Comparison of ENCODE assay signal across 1 cellular context in the genomic region with DNA sequence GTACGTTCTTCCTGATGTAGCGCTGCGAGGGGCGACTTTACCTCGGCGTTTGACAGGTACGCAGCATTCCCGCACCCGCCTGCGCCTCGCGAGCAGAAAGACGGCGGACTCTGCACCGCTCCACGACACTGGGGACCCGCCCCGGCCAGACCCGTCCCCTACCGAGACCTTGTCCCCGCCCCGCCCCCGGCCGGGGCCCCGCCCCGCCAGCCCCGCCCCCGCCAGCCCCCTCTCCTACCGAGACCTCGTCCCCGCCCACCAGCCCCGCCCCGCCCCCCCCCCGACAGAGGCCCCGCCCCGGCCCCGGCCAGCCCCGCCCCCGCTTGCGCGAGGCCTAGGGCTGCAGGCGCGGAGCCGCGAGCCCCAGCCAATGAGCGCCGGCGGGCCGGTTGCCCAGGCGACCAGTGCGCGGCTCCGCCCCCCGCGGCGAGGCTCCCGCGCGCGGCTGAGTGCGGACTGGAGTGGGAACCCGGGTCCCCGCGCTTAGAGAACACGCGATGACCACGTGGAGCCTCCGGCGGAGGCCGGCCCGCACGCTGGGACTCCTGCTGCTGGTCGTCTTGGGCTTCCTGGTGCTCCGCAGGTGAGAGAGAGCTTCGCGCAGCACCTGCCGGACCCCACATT.
TF ChIP-seq lines count a peak whose summit lies in the region.

A gene with protein sequence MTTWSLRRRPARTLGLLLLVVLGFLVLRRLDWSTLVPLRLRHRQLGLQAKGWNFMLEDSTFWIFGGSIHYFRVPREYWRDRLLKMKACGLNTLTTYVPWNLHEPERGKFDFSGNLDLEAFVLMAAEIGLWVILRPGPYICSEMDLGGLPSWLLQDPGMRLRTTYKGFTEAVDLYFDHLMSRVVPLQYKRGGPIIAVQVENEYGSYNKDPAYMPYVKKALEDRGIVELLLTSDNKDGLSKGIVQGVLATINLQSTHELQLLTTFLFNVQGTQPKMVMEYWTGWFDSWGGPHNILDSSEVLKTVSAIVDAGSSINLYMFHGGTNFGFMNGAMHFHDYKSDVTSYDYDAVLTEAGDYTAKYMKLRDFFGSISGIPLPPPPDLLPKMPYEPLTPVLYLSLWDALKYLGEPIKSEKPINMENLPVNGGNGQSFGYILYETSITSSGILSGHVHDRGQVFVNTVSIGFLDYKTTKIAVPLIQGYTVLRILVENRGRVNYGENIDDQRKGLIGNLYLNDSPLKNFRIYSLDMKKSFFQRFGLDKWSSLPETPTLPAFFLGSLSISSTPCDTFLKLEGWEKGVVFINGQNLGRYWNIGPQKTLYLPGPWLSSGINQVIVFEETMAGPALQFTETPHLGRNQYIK (plus strand): TSS at position 424 of the 624 bp plus-strand sequence. CDS start 74 bp downstream, at position 498.

TF ChIP-seq in H1, 55 proteins besides CTCF, POLR2A, EP300 and RAD21 (continued from another document):
- TF ChIP-seq, protein P1, sequence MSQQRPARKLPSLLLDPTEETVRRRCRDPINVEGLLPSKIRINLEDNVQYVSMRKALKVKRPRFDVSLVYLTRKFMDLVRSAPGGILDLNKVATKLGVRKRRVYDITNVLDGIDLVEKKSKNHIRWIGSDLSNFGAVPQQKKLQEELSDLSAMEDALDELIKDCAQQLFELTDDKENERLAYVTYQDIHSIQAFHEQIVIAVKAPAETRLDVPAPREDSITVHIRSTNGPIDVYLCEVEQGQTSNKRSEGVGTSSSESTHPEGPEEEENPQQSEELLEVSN (IDR thresholded peaks at IDR 0.05) = peak; percentile 58
- TF ChIP-seq CREB1 (IDR thresholded peaks at IDR 0.05) (0 out of 2 replicates have a peak, but pooled peaks have one; percentile 34), RXRA (IDR thresholded peaks at IDR 0.05; ENCODE audit: insufficient read depth, low read depth, low read length) (no peak), BACH1 (IDR thresholded peaks at IDR 0.05; ENCODE audit: low read length) (0 out of 2 replicates have a peak, but pooled peaks have one; percentile 26), RFX5 (IDR thresholded peaks at IDR 0.05; ENCODE audit: borderline replicate concordance, low read depth, low read length) (no peak), RBBP5 (IDR thresholded peaks at IDR 0.05; ENCODE audit: borderline replicate concordance, low read depth, low read length) (peak; percentile 92; the same call in 1 of the 2 replicates)
- TF ChIP-seq, protein P2, sequence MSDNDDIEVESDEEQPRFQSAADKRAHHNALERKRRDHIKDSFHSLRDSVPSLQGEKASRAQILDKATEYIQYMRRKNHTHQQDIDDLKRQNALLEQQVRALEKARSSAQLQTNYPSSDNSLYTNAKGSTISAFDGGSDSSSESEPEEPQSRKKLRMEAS (IDR thresholded peaks at IDR 0.05) = peak; percentile 54
